12 cellular contexts compared by ENCODE assay signal in genomic region chr3:31755911-31756658, GRCh38.
DNase-seq lines count a peak whose midpoint lies in the region; ATAC-seq and FAIRE-seq lines count a peak whose summit lies in the region.
"Had no signal": no experiment of that assay in that cellular context is flagged by ENCODE, and none has a peak within 500 bp of the region (broad histone marks: within the 10 kb centered on the region; RNA-seq: fewer than 3 reads in every experiment).

No MANE protein-coding gene starts in this region.

- H3K9me3 Mint-ChIP-seq in activated T-helper 2 cell treated with anti-CD3 and anti-CD28 coated beads, Interferon-gamma antibody, Interleukin-2, Interleukin-4, amounts not matched to agents 10 μg/mL and 5 μg/mL and 100 μg/mL, durations not matched to agents 14 hours and 24 hours and 36 hours, result no peaks in the 10 kb centered on the region
- H3K9me3 Mint-ChIP-seq in memory B cell, result no peaks in the 10 kb centered on the region

- peaks cover 54% of the 10 kb centered on the region for H3K4me1 Mint-ChIP-seq in activated T-helper 2 cell treated with anti-CD3 and anti-CD28 coated beads, Interferon-gamma antibody, Interleukin-2, Interleukin-4, amounts not matched to agents 10 μg/mL and 5 μg/mL and 100 μg/mL, durations not matched to agents 14 hours and 24 hours and 36 hours (ENCODE audit: low read depth)
- H3K4me1 Mint-ChIP-seq in memory B cell, result peaks cover 61% of the 10 kb centered on the region

- H3K36me3 Mint-ChIP-seq in activated T-helper 2 cell treated with anti-CD3 and anti-CD28 coated beads, Interferon-gamma antibody, Interleukin-2, Interleukin-4, amounts not matched to agents 10 μg/mL and 5 μg/mL and 100 μg/mL, durations not matched to agents 14 hours and 24 hours and 36 hours (ENCODE audit: low read depth), result peaks cover 2% of the 10 kb centered on the region
- peaks cover 35% of the 10 kb centered on the region for H3K36me3 Mint-ChIP-seq in memory B cell

- H3K4me3 Mint-ChIP-seq in activated T-helper 2 cell treated with anti-CD3 and anti-CD28 coated beads, Interferon-gamma antibody, Interleukin-2, Interleukin-4, amounts not matched to agents 10 μg/mL and 5 μg/mL and 100 μg/mL, durations not matched to agents 14 hours and 24 hours and 36 hours (ENCODE audit: low read depth), result peak overlapping the region; percentile 64
- peak overlapping the region; percentile 18 for H3K4me3 Mint-ChIP-seq in memory B cell

- H3K27ac Mint-ChIP-seq in activated T-helper 2 cell treated with anti-CD3 and anti-CD28 coated beads, Interferon-gamma antibody, Interleukin-2, Interleukin-4, amounts not matched to agents 10 μg/mL and 5 μg/mL and 100 μg/mL, durations not matched to agents 14 hours and 24 hours and 36 hours, result peak overlapping the region; percentile 98
- H3K27ac Mint-ChIP-seq in memory B cell, result peak overlapping the region; percentile 88

- intact Hi-C loops in activated T-helper 2 cell treated with anti-CD3 and anti-CD28 coated beads, Interferon-gamma antibody, Interleukin-2, Interleukin-4, amounts not matched to agents 10 μg/mL and 5 μg/mL and 100 μg/mL, durations not matched to agents 14 hours and 24 hours and 36 hours (cut with micrococcal nuclease), result loop anchor here (1.0 to 10.0 kb wide), 13 partner anchors 7 to 1139 kb away; partner anchors contain the start of gene STT3B

- DNase-seq in stimulated activated CD4-positive, alpha-beta T cell treated with anti-CD3 and anti-CD28 coated beads, Interleukin-15, amount 100 ng/mL, for 48 hours (ENCODE audit: low read depth in 2 of 2), result peak; percentile 18 to 36
- DNase-seq in stimulated activated CD4-positive, alpha-beta T cell treated with anti-CD3 and anti-CD28 coated beads, Interleukin-12 subunit alpha, Interleukin-12 subunit beta, amount 100 ng/mL, for 4 hours, result no peak
- peak; percentile 37 for DNase-seq in activated T-helper 2 cell treated with anti-CD3 and anti-CD28 coated beads, Interferon-gamma antibody, Interleukin-2, Interleukin-4, amounts not matched to agents 10 μg/mL and 5 μg/mL and 100 μg/mL, durations not matched to agents 14 hours and 24 hours and 36 hours (ENCODE audit: low spot score)
- DNase-seq in memory B cell (ENCODE audit: low spot score in 2 of 2), result no peak
- no peak for DNase-seq in HTR-8/SVneo (ENCODE audit: insufficient read length, low spot score)
- DNase-seq in NCI-H1930 (lab: John Stamatoyannopoulos, UW), result no peak
- DNase-seq in NCI-H1694 (lab: John Stamatoyannopoulos, UW), result no peak
- DNase-seq: cortex of kidney, left cardiac atrium, NCI-H446 treated with DMSO at 0.1 percent for 48 hours had no signal

- ATAC-seq in memory B cell (ENCODE audit: low read depth), result peak; percentile 74
- ATAC-seq in HG03342 (IDR thresholded peaks at IDR 0.05; ENCODE audit: unreplicated experiment), result no peak
- ATAC-seq: gastroesophageal sphincter, left cardiac atrium had no signal

- no peak for FAIRE-seq in HTR-8/SVneo (lab: Jason Lieb, UNC)

- no peaks in the 10 kb centered on the region for H3K27me3 Mint-ChIP-seq in activated T-helper 2 cell treated with anti-CD3 and anti-CD28 coated beads, Interferon-gamma antibody, Interleukin-2, Interleukin-4, amounts not matched to agents 10 μg/mL and 5 μg/mL and 100 μg/mL, durations not matched to agents 14 hours and 24 hours and 36 hours (ENCODE audit: low read depth)
- no peaks in the 10 kb centered on the region for H3K27me3 Mint-ChIP-seq in memory B cell

Comparison
In these comparisons a context has a peak if more than half of its experiments do, and no peak if none do; other contexts are left out.
1. DNase-seq: peak in stimulated activated CD4-positive, alpha-beta T cell treated with anti-CD3 and anti-CD28 coated beads, Interleukin-15, amount 100 ng/mL, for 48 hours (2 of 2) and activated T-helper 2 cell treated with anti-CD3 and anti-CD28 coated beads, Interferon-gamma antibody, Interleukin-2, Interleukin-4, amounts not matched to agents 10 μg/mL and 5 μg/mL and 100 μg/mL, durations not matched to agents 14 hours and 24 hours and 36 hours (single experiment); none in stimulated activated CD4-positive, alpha-beta T cell treated with anti-CD3 and anti-CD28 coated beads, Interleukin-12 subunit alpha, Interleukin-12 subunit beta, amount 100 ng/mL, for 4 hours (single experiment), memory B cell (0 of 2), HTR-8/SVneo (single experiment), NCI-H1930 (0 of 2) and NCI-H1694 (single experiment).